8 cellular contexts compared by ENCODE assay signal in genomic region chr6:14129572-14129971, GRCh38. TPM values are rescaled to one million over a fixed set of nuclear protein-coding genes. Genes with fewer than 3 reads are reported as not detected.
A peak's percentile ranks its signal among the peaks of the same experiment; 100 is the strongest.
DNase-seq lines count a peak whose midpoint lies in the region; ATAC-seq and TF ChIP-seq lines count a peak whose summit lies in the region.

No MANE protein-coding gene starts in this region.

- WGBS in trophoblast cell (ENCODE audit: extremely low coverage, insufficient coverage, insufficient read length): no CpG with 5 or more reads among the region's 7 CpGs

- H3K27ac Mint-ChIP-seq in WTC11: no peak overlapping the region

- H2BK12ac ChIP-seq in trophoblast cell (ENCODE audit: low read length): no peak overlapping the region

- no peak overlapping the region for H3K4me3 Mint-ChIP-seq in WTC11

- peaks cover 2% of the 10 kb centered on the region for H3K9me3 ChIP-seq in trophoblast cell (ENCODE audit: insufficient read depth, low read depth, low read length)

- peak; percentile 53 for DNase-seq in DMS53 (lab: John Stamatoyannopoulos, UW)
- peak; percentile 16 to 33 for DNase-seq in NCI-H1930 (lab: John Stamatoyannopoulos, UW)
- peak; percentile 55 for DNase-seq in WTC11 (ENCODE audit: low spot score)
- peak; percentile 48 to 78 for DNase-seq in foreskin fibroblast
- peak in 37 of 56 donors; percentile 5 to 78 (median 28) for DNase-seq in nucleus accumbens (lab: John Stamatoyannopoulos, UW)
- DNase-seq in trophoblast cell: no peak
- DNase-seq in T-helper 9 cell: no peak

- no peak overlapping the region for H3K23ac ChIP-seq in trophoblast cell (ENCODE audit: low read length)

- H3K4me2 ChIP-seq in trophoblast cell (ENCODE audit: low read length): no peak overlapping the region

- peaks cover 3% of the 10 kb centered on the region for H3K36me3 Mint-ChIP-seq in WTC11

- no peaks in the 10 kb centered on the region for H3K27me3 ChIP-seq in trophoblast cell (ENCODE audit: insufficient read depth, low read length)

- no peak overlapping the region for H4K8ac ChIP-seq in trophoblast cell (ENCODE audit: low read depth, low read length)

- CTCF ChIA-PET in WTC11 (lab: Charles Lee): interaction anchor here (0.5 to 3.5 kb wide), 39 partner anchors 10 to 1513 kb away, joined by 3 to 42 read pairs (median 3); partner anchors contain the start of gene MCUR1

- no peak overlapping the region for H3K9ac ChIP-seq in trophoblast cell (ENCODE audit: low read length)

- TF ChIP-seq CTCF in WTC11 (IDR thresholded peaks at IDR 0.05) (no peak), foreskin fibroblast (IDR thresholded peaks at IDR 0.05; ENCODE audit: low read depth, low read length) (peak; percentile 55)

- H2AFZ ChIP-seq in trophoblast cell (ENCODE audit: insufficient read depth, low read length, poor library complexity): no peak overlapping the region

- H3K79me1 ChIP-seq in trophoblast cell (ENCODE audit: low read length): no peaks in the 10 kb centered on the region

- no peaks in the 10 kb centered on the region; the same call in 1 of the 2 replicates for H3K27me3 Mint-ChIP-seq in WTC11 (ENCODE audit: low read depth)

- H2BK5ac ChIP-seq in trophoblast cell (ENCODE audit: low read depth, low read length, poor library complexity): no peak overlapping the region

- H3K4me1 ChIP-seq in trophoblast cell (ENCODE audit: control insufficient read depth in 1 of 2, insufficient read depth in 2 of 2, low read length in 2 of 2): no peaks in the 10 kb centered on the region

- POLR2A ChIA-PET in WTC11 (lab: Charles Lee): no interaction called here

- H2BK120ac ChIP-seq in trophoblast cell (ENCODE audit: insufficient read depth, low read length, poor library complexity): no peak overlapping the region

- H3K79me2 ChIP-seq in trophoblast cell (ENCODE audit: control insufficient read depth, insufficient read depth, low read length, poor library complexity): no peaks in the 10 kb centered on the region

- H3K4me3 ChIP-seq in foreskin fibroblast (ENCODE audit: low read depth in 1 of 2, low read length in 2 of 2): no peak overlapping the region
- no peak overlapping the region for H3K4me3 ChIP-seq in trophoblast cell (ENCODE audit: low read depth, low read length)

- no peaks in the 10 kb centered on the region for H3K9me3 Mint-ChIP-seq in WTC11

- H3K4me1 Mint-ChIP-seq in WTC11: peaks cover 30% of the 10 kb centered on the region

- H3K18ac ChIP-seq in trophoblast cell (ENCODE audit: low read length): no peak overlapping the region

- no peak overlapping the region for H4K91ac ChIP-seq in trophoblast cell (ENCODE audit: low read depth, low read length)

- H3K4ac ChIP-seq in trophoblast cell (ENCODE audit: low read depth, low read length): no peak overlapping the region

- no peak overlapping the region for H4K12ac ChIP-seq in trophoblast cell (ENCODE audit: low read depth, low read length)

- no peak overlapping the region for H3K27ac ChIP-seq in trophoblast cell (ENCODE audit: low read depth, low read length)

- H3K14ac ChIP-seq in trophoblast cell (ENCODE audit: low read length): no peak overlapping the region

- H2AK5ac ChIP-seq in trophoblast cell (ENCODE audit: low read length): no peak overlapping the region

- H3K36me3 ChIP-seq in trophoblast cell (ENCODE audit: control insufficient read depth in 1 of 2, insufficient read depth in 2 of 2, low read length in 2 of 2): no peaks in the 10 kb centered on the region

- ATAC-seq in GM21529 (IDR thresholded peaks at IDR 0.05; ENCODE audit: unreplicated experiment): peak; percentile 83
- ATAC-seq in WTC11: peak; percentile 97

TF ChIP-seq in WTC11, 78 proteins besides CTCF, POLR2A, EP300 and RAD21:
- TF ChIP-seq E2F4 (CRISPR knock-in tag; IDR thresholded peaks at IDR 0.05; ENCODE audit: borderline replicate concordance, low read depth): no peak
- TF ChIP-seq TEAD1 (CRISPR knock-in tag; IDR thresholded peaks at IDR 0.05): 0 out of 2 replicates have a peak, but pooled peaks have one; percentile 27
- TF ChIP-seq ARID4B (CRISPR knock-in tag; IDR thresholded peaks at IDR 0.05; ENCODE audit: borderline replicate concordance): no peak
- no peak for TF ChIP-seq ELF4 (CRISPR knock-in tag; IDR thresholded peaks at IDR 0.05; ENCODE audit: low read depth)
- TF ChIP-seq ZNF423 (CRISPR knock-in tag; IDR thresholded peaks at IDR 0.05): no peak
- no peak for TF ChIP-seq ZBTB43 (CRISPR knock-in tag; IDR thresholded peaks at IDR 0.05)
- TF ChIP-seq MYBL2 (CRISPR knock-in tag; IDR thresholded peaks at IDR 0.05): no peak
- TF ChIP-seq PREB (CRISPR knock-in tag; IDR thresholded peaks at IDR 0.05; ENCODE audit: borderline replicate concordance): no peak
- no peak for TF ChIP-seq ATF3 (CRISPR knock-in tag; conservative IDR thresholded peaks at IDR 0.05)

RNA-seq across cellular contexts. Expression of gene CD83, which starts 12.0 kb away (rescaled TPM):
- total RNA-seq in WTC11 (2021): 5.5 to 7.5 TPM (median 7.4 TPM) in 3 replicates
- polyA plus RNA-seq in trophoblast cell (2013): 1.3 and 1.4 TPM in 2 replicates

Comparison
In these comparisons a context has a peak if more than half of its experiments do, and no peak if none do; other contexts are left out.
1. DNase-seq: peak in DMS53 (single experiment), NCI-H1930 (2 of 2), WTC11 (single experiment), foreskin fibroblast (2 of 2) and nucleus accumbens (37 of 56); none in trophoblast cell (0 of 2) and T-helper 9 cell (single experiment).